ENCODE assay signal across 8 cellular contexts in the genomic region with DNA sequence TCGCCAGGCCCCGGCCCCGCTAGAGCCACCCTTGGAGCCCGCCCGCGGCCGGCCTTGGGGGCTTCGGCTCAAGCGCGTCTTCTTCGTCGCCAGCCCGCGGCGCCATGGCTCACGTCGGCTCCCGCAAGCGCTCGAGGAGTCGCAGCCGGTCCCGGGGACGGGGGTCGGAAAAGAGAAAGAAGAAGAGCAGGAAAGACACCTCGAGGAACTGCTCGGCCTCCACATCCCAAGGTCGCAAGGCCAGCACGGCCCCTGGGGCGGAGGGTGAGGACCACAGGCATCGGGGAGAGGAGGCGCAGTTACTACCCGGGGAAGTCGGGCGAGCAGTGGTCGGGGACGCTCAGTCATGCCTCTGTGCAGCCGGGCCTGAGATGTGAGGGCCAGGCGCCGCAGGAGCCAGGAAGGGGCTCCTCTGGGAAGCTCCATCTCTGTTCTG. TPM values are rescaled to one million over a fixed set of nuclear protein-coding genes. Genes with fewer than 3 reads are reported as not detected.
DNase-seq lines count a peak whose midpoint lies in the region; ATAC-seq and TF ChIP-seq lines count a peak whose summit lies in the region.

No MANE protein-coding gene starts in this region.

- no TSS peak for BruUV-seq in Panc1 (replicated peaks; lab: Mats Ljungman, UMichigan)

- no peaks in the 10 kb centered on the region; the same call in 1 of the 2 replicates for H3K4me1 ChIP-seq in ES-I3 (ENCODE audit: insufficient read depth, low read length)
- peaks cover 47% of the 10 kb centered on the region for H3K4me1 ChIP-seq in Panc1 (ENCODE audit: control insufficient read depth, insufficient read depth, low read length)
- H3K4me1 ChIP-seq in neuron (ENCODE audit: insufficient read depth, low read length) = peaks cover 62% of the 10 kb centered on the region

- POLR2A ChIA-PET in Panc1 (lab: Charles Lee) = interaction anchor here (0.6 kb wide), 1 partner anchor 155 kb away, joined by 3 read pairs; no protein-coding TSS in a partner anchor

- peak; percentile 81 for DNase-seq in H7
- DNase-seq in Panc1 (ENCODE audit: low read depth, low spot score) = no peak
- no peak for DNase-seq in epithelial cell of prostate (ENCODE audit: low read depth, low spot score)
- no peak for DNase-seq in NK-92 (lab: John Stamatoyannopoulos, UW; ENCODE audit: unreplicated experiment)
- no peak for DNase-seq in activated effector memory CD4-positive, alpha-beta T cell treated with anti-CD3 and anti-CD28 coated beads, Interleukin-2, amount 50 U/mL, for 16 hours
- DNase-seq in dedifferentiated amniotic fluid mesenchymal stem cell (ENCODE audit: extremely low spot score) = no peak

- H3K9me3 ChIP-seq in ES-I3 (ENCODE audit: control insufficient read depth, insufficient read depth, low read length) = no peaks in the 10 kb centered on the region
- no peaks in the 10 kb centered on the region for H3K9me3 ChIP-seq in Panc1 (ENCODE audit: control insufficient read depth, insufficient read depth, low read depth, low read length)
- no peaks in the 10 kb centered on the region for H3K9me3 ChIP-seq in neuron (ENCODE audit: low read length)

- no peak for ATAC-seq in Panc1

- intact Hi-C loops in Panc1 (cut with micrococcal nuclease; ENCODE audit: unreplicated experiment) = loop anchor here (10.0 kb wide), 2 partner anchors 164 to 254 kb away; a partner anchor contains a TSS

- H3K27me3 ChIP-seq in H7 (ENCODE audit: control insufficient read depth, insufficient read depth, low read length) = no peaks in the 10 kb centered on the region
- no peaks in the 10 kb centered on the region for H3K27me3 ChIP-seq in Panc1 (ENCODE audit: control insufficient read depth, insufficient read depth, low read length)
- no peaks in the 10 kb centered on the region for H3K27me3 ChIP-seq in neuron (ENCODE audit: insufficient read depth, low read length)

- H3K4me3 ChIP-seq in H7 (ENCODE audit: insufficient read depth, low read depth, low read length) (peak overlapping the region; percentile 94), Panc1 (ENCODE audit: low read depth in 2 of 2, low read length in 2 of 2) (peak overlapping the region; percentile 69 to 78), neuron (ENCODE audit: low read length) (peak overlapping the region; percentile 84)

- no peak for TF ChIP-seq CTCF in Panc1 (IDR thresholded peaks at IDR 0.05)

- peak overlapping the region; percentile 96 for H3K9ac ChIP-seq in ES-I3 (ENCODE audit: low read depth, low read length)

- peak overlapping the region; percentile 51 for H2AFZ ChIP-seq in neuron (ENCODE audit: low read depth, low read length)

- peak overlapping the region; percentile 92 for H3K27ac ChIP-seq in Panc1 (ENCODE audit: low read length)
- peak overlapping the region; percentile 61 for H3K27ac ChIP-seq in epithelial cell of prostate

- H3K36me3 ChIP-seq in ES-I3 (ENCODE audit: insufficient read depth, low read length) (no peaks in the 10 kb centered on the region; the same call in 1 of the 2 replicates), H7 (replicated peaks; ENCODE audit: control insufficient read depth, insufficient read depth, low read length) (peaks cover 2% of the 10 kb centered on the region), Panc1 (ENCODE audit: control insufficient read depth, insufficient read depth, low read length) (no peaks in the 10 kb centered on the region; the same call in 1 of the 2 replicates), neuron (ENCODE audit: insufficient read depth, low read length) (peaks cover 26% of the 10 kb centered on the region)

- in situ Hi-C loops in Panc1 (cut with HindIII; ENCODE audit: low pct_unique_long_range_greater_than_20kb, low sequenced_read_pairs) = no loop called here

- CTCF ChIA-PET in Panc1 (lab: Charles Lee) = interaction anchor here (0.6 kb wide), 1 partner anchor 120 kb away, joined by 3 read pairs; no protein-coding TSS in a partner anchor

RNA-seq across cellular contexts. Expression of a gene that starts 0.6 kb away (rescaled TPM):
- total RNA-seq in H7 (2014; rRNA removed; shearing (Covaris generic)) = 203 and 220 TPM in 2 replicates
- 184 TPM for total RNA-seq in Panc1 (2021; ENCODE audit: unreplicated experiment)
- polyA plus RNA-seq in Panc1 (2012; ENCODE audit: insufficient read length) = 324 TPM

RNA-seq across cellular contexts. Expression of a gene that starts 6.0 kb away (rescaled TPM):
- 17.8 and 23.4 TPM in 2 replicates for total RNA-seq in H7 (2014; rRNA removed; shearing (Covaris generic))
- 32.0 TPM for total RNA-seq in Panc1 (2021; ENCODE audit: unreplicated experiment)
- 37.7 TPM for polyA plus RNA-seq in Panc1 (2012; ENCODE audit: insufficient read length)

RNA-seq across cellular contexts. Expression of a gene that starts 14.8 kb away (rescaled TPM):
- total RNA-seq in H7 (2014; rRNA removed; shearing (Covaris generic)) = 1.7 and 3.0 TPM in 2 replicates
- total RNA-seq in Panc1 (2021; ENCODE audit: unreplicated experiment) = 32.7 TPM
- polyA plus RNA-seq in Panc1 (2012; ENCODE audit: insufficient read length) = 31.5 TPM
